In the genomic region with DNA sequence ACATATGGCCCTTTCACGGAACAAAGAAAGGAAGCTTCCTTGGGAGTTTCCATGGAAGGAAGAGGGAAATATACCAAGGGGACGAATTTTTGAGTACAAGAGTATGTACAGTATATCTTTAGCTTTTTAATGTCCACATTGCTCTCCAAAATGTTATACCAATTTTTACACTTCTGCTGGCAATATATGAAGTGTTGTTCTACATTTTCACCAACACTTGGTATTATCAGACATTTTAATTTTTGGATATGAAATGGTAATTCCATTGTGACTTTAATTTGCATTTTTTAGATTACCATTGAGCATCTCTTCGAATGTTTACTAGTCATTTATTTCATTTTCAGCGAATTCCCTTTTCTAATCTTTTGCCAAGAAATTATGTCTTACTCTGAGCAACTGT, we compare ENCODE assay signal across 19 cellular contexts. TPM values are rescaled to one million over a fixed set of nuclear protein-coding genes. Genes with fewer than 3 reads are reported as not detected.
A peak's percentile ranks its signal among the peaks of the same experiment; 100 is the strongest.
DNase-seq lines count a peak whose midpoint lies in the region; ATAC-seq, FAIRE-seq and TF ChIP-seq lines count a peak whose summit lies in the region.
"Had no signal": no experiment of that assay in that cellular context is flagged by ENCODE, and none has a peak within 500 bp of the region (broad histone marks: within the 10 kb centered on the region; RNA-seq: fewer than 3 reads in every experiment).

No MANE protein-coding gene starts in this region.

- H3K14ac ChIP-seq in IMR-90 (replicated peaks; ENCODE audit: low read depth, low read length) (no peak overlapping the region), mesenchymal stem cell (ENCODE audit: low read length in 2 of 2) (no peak overlapping the region)

- peaks cover 15% of the 10 kb centered on the region for H3K79me2 ChIP-seq in astrocyte (ENCODE audit: insufficient read depth, low read length)

- H3K79me1 ChIP-seq in IMR-90 (ENCODE audit: low read depth in 1 of 2, low read length in 2 of 2) (peaks cover 6 to 30% of the 10 kb centered on the region in 2 experiments; a peak in 3 of 4 replicates), mesenchymal stem cell (replicated peaks; ENCODE audit: low read length, poor library complexity, severe bottlenecking) (peaks cover 3% of the 10 kb centered on the region)

- no peaks in the 10 kb centered on the region for H3K36me3 ChIP-seq in IMR-90 (ENCODE audit: control insufficient read depth, insufficient read depth, low read length)
- H3K36me3 ChIP-seq in astrocyte (ENCODE audit: insufficient read depth, low read length): no peaks in the 10 kb centered on the region
- no peaks in the 10 kb centered on the region for H3K36me3 ChIP-seq in mesenchymal stem cell (ENCODE audit: control insufficient read depth in 1 of 2, insufficient read depth in 2 of 2, low read depth in 1 of 2, low read length in 2 of 2)
- H3K36me3 ChIP-seq in stomach smooth muscle (ENCODE audit: control insufficient read depth in 2 of 2, insufficient read depth in 2 of 2, low read length in 2 of 2): no peaks in the 10 kb centered on the region
- H3K36me3 ChIP-seq in naive thymus-derived CD4-positive, alpha-beta T cell (ENCODE audit: control insufficient read depth in 2 of 3, insufficient read depth in 3 of 3, low read length in 3 of 3): peaks cover 0 to 2% (median 0%) of the 10 kb centered on the region in 3 experiments
- H3K36me3 ChIP-seq: BLaER1, MG63 had no signal

- no peak overlapping the region for H2BK20ac ChIP-seq in IMR-90 (ENCODE audit: low read depth, low read length)

- H3K4ac ChIP-seq in IMR-90 (ENCODE audit: low read depth, low read length) (peak overlapping the region; percentile 55), mesenchymal stem cell (ENCODE audit: low read depth in 1 of 2, low read length in 2 of 2) (no peak overlapping the region)

- H3K4me3 ChIP-seq in IMR-90 (ENCODE audit: insufficient read depth, low read depth, low read length) (no peak overlapping the region), astrocyte (ENCODE audit: insufficient read depth, low read depth, low read length) (no peak overlapping the region), mesenchymal stem cell (ENCODE audit: insufficient read depth in 1 of 2, low read depth in 1 of 2, low read length in 2 of 2) (no peak overlapping the region), stomach smooth muscle (ENCODE audit: low read length in 2 of 2) (peak overlapping the region in 1 of 2 donors; percentile 18)
- H3K4me3 ChIP-seq in naive thymus-derived CD4-positive, alpha-beta T cell (ENCODE audit: low read length): no peak overlapping the region
- H3K4me3 ChIP-seq: BLaER1, MG63 had no signal

- TF ChIP-seq POLR2A in IMR-90 (IDR thresholded peaks at IDR 0.05; ENCODE audit: low read depth, low read length): no peak

- H3K18ac ChIP-seq in IMR-90 (ENCODE audit: low read depth, low read length) (no peak overlapping the region), mesenchymal stem cell (ENCODE audit: low read depth in 1 of 2, low read length in 2 of 2) (no peak overlapping the region)

- H3K4me3 Mint-ChIP-seq in astrocyte (ENCODE audit: unreplicated experiment) (no peak overlapping the region), CD14-positive monocyte (peak overlapping the region in 1 of 2 donors; percentile 26)
- no peak overlapping the region for H3K4me3 Mint-ChIP-seq in naive thymus-derived CD4-positive, alpha-beta T cell
- H3K4me3 Mint-ChIP-seq: CD8-positive, alpha-beta memory T cell had no signal

- no peak overlapping the region for H4K5ac ChIP-seq in IMR-90 (ENCODE audit: low read depth, low read length)

- H2AFZ ChIP-seq in IMR-90 (replicated peaks; ENCODE audit: low read length, poor library complexity) (no peak overlapping the region), astrocyte (ENCODE audit: low read depth, low read length) (no peak overlapping the region), mesenchymal stem cell (ENCODE audit: low read depth, low read length) (no peak overlapping the region)

- peaks cover 4% of the 10 kb centered on the region for H3K9me1 ChIP-seq in IMR-90 (ENCODE audit: insufficient read depth, low read length)

- intact Hi-C loops in IMR-90 (cut with micrococcal nuclease): no loop called here
- intact Hi-C loops in CD14-positive monocyte (cut with micrococcal nuclease): no loop called here
- intact Hi-C loops in naive thymus-derived CD4-positive, alpha-beta T cell (cut with micrococcal nuclease): no loop called here

- in situ Hi-C loops in IMR-90 (cut with MboI; ENCODE audit: low sequenced_read_pairs): no loop called here

- TF ChIP-seq RAD21 in IMR-90 (IDR thresholded peaks at IDR 0.05; ENCODE audit: low read length): no peak

- TF ChIP-seq CTCF in IMR-90 (conservative IDR thresholded peaks at IDR 0.05; ENCODE audit: low read depth, low read length) (no peak), astrocyte (IDR thresholded peaks at IDR 0.05; ENCODE audit: insufficient read depth, low read depth, low read length) (no peak), CD14-positive monocyte (IDR thresholded peaks at IDR 0.05) (no peak)

- H3K9me3 Mint-ChIP-seq in astrocyte (ENCODE audit: unreplicated experiment): no peaks in the 10 kb centered on the region
- peaks cover 0 to 3% (median 0%) of the 10 kb centered on the region in 7 donors for H3K9me3 Mint-ChIP-seq in CD14-positive monocyte
- H3K9me3 Mint-ChIP-seq in naive thymus-derived CD4-positive, alpha-beta T cell: no peaks in the 10 kb centered on the region
- H3K9me3 Mint-ChIP-seq: CD8-positive, alpha-beta memory T cell had no signal

- H2AK5ac ChIP-seq in IMR-90 (ENCODE audit: low read depth, low read length) (no peak overlapping the region), mesenchymal stem cell (ENCODE audit: low read length, severe bottlenecking) (no peak overlapping the region)

- BruUV-seq in IMR-90 (replicated peaks; lab: Mats Ljungman, UMichigan): no TSS peak

- peak overlapping the region; percentile 44; the same call in 1 of the 2 replicates for H3K27ac ChIP-seq in IMR-90 (ENCODE audit: insufficient read depth, low read length)
- peak overlapping the region; percentile 60 for H3K27ac ChIP-seq in astrocyte (ENCODE audit: low read depth, low read length)
- no peak overlapping the region for H3K27ac ChIP-seq in mesenchymal stem cell (ENCODE audit: low read length, poor library complexity, severe bottlenecking)
- peak overlapping the region; percentile 73 for H3K27ac ChIP-seq in stomach smooth muscle (ENCODE audit: low read length)
- no peak overlapping the region for H3K27ac ChIP-seq in naive thymus-derived CD4-positive, alpha-beta T cell (ENCODE audit: low read depth, low read length)
- H3K27ac ChIP-seq: BLaER1 had no signal

- no peak for FAIRE-seq in astrocyte (lab: Jason Lieb, UNC)
- FAIRE-seq: G401.6, RCC 7860 had no signal

- no peaks in the 10 kb centered on the region for H3K9me3 ChIP-seq in IMR-90 (ENCODE audit: control insufficient read depth, insufficient read depth, low read length)
- no peaks in the 10 kb centered on the region for H3K9me3 ChIP-seq in astrocyte (ENCODE audit: insufficient read depth, low read depth, low read length)
- H3K9me3 ChIP-seq in mesenchymal stem cell (ENCODE audit: control insufficient read depth, low read length): no peaks in the 10 kb centered on the region
- no peaks in the 10 kb centered on the region for H3K9me3 ChIP-seq in stomach smooth muscle (ENCODE audit: control insufficient read depth in 2 of 2, low read length in 2 of 2)
- no peaks in the 10 kb centered on the region for H3K9me3 ChIP-seq in naive thymus-derived CD4-positive, alpha-beta T cell (ENCODE audit: control insufficient read depth in 2 of 3, low read length in 3 of 3)
- H3K9me3 ChIP-seq: BLaER1, MG63 had no signal

- no CpG with 5 or more reads among the region's 4 CpGs for WGBS in IMR-90 (ENCODE audit: extremely low coverage in 2 of 2, insufficient read length in 1 of 2), 2 experiments
- 100% methylated on average over 3 of the region's 4 CpGs for WGBS in mesenchymal stem cell

- POLR2A ChIA-PET in IMR-90 (lab: Charles Lee; ENCODE audit: unreplicated experiment): no interaction called here
- POLR2A ChIA-PET in naive thymus-derived CD4-positive, alpha-beta T cell (lab: Charles Lee): no interaction called here

- H4K20me1 ChIP-seq in IMR-90 (ENCODE audit: insufficient read depth, low read length) (no peaks in the 10 kb centered on the region), astrocyte (ENCODE audit: insufficient read depth, low read length) (no peaks in the 10 kb centered on the region)
- H4K20me1 ChIP-seq: BLaER1 had no signal

- H4K8ac ChIP-seq in IMR-90 (ENCODE audit: low read depth in 2 of 2, low read length in 2 of 2): peak overlapping the region in 1 of 2 experiments; percentile 1; a peak in 1 of 4 replicates
- H4K8ac ChIP-seq in mesenchymal stem cell (ENCODE audit: low read length): no peak overlapping the region

- H3K4me1 ChIP-seq in IMR-90 (ENCODE audit: control insufficient read depth, insufficient read depth, low read length) (peaks cover 5% of the 10 kb centered on the region), astrocyte (ENCODE audit: insufficient read depth, low read length) (peaks cover 21% of the 10 kb centered on the region), mesenchymal stem cell (ENCODE audit: control insufficient read depth, insufficient read depth, low read depth, low read length) (no peaks in the 10 kb centered on the region), stomach smooth muscle (ENCODE audit: control insufficient read depth, insufficient read depth, low read length) (peaks cover 12% of the 10 kb centered on the region)
- no peaks in the 10 kb centered on the region for H3K4me1 ChIP-seq in naive thymus-derived CD4-positive, alpha-beta T cell (ENCODE audit: control insufficient read depth in 2 of 2, insufficient read depth in 2 of 2, low read length in 2 of 2)

- no peak overlapping the region for H2BK12ac ChIP-seq in mesenchymal stem cell (ENCODE audit: low read length in 2 of 2)

- H3K27ac Mint-ChIP-seq in astrocyte (ENCODE audit: unreplicated experiment) (no peak overlapping the region), CD14-positive monocyte (no peak overlapping the region)
- H3K27ac Mint-ChIP-seq in naive thymus-derived CD4-positive, alpha-beta T cell: no peak overlapping the region
- H3K27ac Mint-ChIP-seq: CD8-positive, alpha-beta memory T cell had no signal

- no peak overlapping the region for H2BK5ac ChIP-seq in IMR-90 (ENCODE audit: low read depth, low read length, poor library complexity, severe bottlenecking)
- H2BK5ac ChIP-seq in mesenchymal stem cell (ENCODE audit: low read depth, low read length, poor library complexity, severe bottlenecking): no peak overlapping the region

- H4K91ac ChIP-seq in IMR-90 (ENCODE audit: insufficient read depth, low read depth, low read length): no peak overlapping the region
- H4K91ac ChIP-seq in mesenchymal stem cell (ENCODE audit: low read length): no peak overlapping the region

- H3K36me3 Mint-ChIP-seq in astrocyte (ENCODE audit: low read depth, unreplicated experiment): no peaks in the 10 kb centered on the region
- no peaks in the 10 kb centered on the region for H3K36me3 Mint-ChIP-seq in CD14-positive monocyte
- peaks cover 0 to 2% (median 0%) of the 10 kb centered on the region in 5 donors for H3K36me3 Mint-ChIP-seq in naive thymus-derived CD4-positive, alpha-beta T cell

- no peak overlapping the region for H2AK9ac ChIP-seq in IMR-90 (replicated peaks; ENCODE audit: low read depth, low read length, poor library complexity)

- DNase-seq in IMR-90 (no peak), astrocyte (ENCODE audit: low read depth) (no peak), mesenchymal stem cell (no peak), CD14-positive monocyte (ENCODE audit: low spot score) (no peak), SW480 (ENCODE audit: low spot score) (no peak)
- DNase-seq in naive thymus-derived CD4-positive, alpha-beta T cell: no peak
- DNase-seq: CD8-positive, alpha-beta memory T cell; DND-41; GOT3; NCI-H1092; NCI-H146; NCI-H2081; NCI-H510A treated with DMSO at 0.1 percent for 48 hours; SHP77 had no signal

- no peak overlapping the region for H3K56ac ChIP-seq in IMR-90 (ENCODE audit: extremely low read depth, insufficient read depth, low read length)

- H3K27me3 ChIP-seq in IMR-90 (ENCODE audit: control insufficient read depth, insufficient read depth, low read length) (no peaks in the 10 kb centered on the region), astrocyte (ENCODE audit: insufficient read depth, low read length) (no peaks in the 10 kb centered on the region), mesenchymal stem cell (ENCODE audit: control insufficient read depth in 1 of 2, insufficient read depth in 1 of 2, low read length in 2 of 2) (no peaks in the 10 kb centered on the region), stomach smooth muscle (ENCODE audit: control insufficient read depth in 1 of 2, insufficient read depth in 2 of 2, low read length in 2 of 2) (no peaks in the 10 kb centered on the region)
- H3K27me3 ChIP-seq in naive thymus-derived CD4-positive, alpha-beta T cell (ENCODE audit: control insufficient read depth in 2 of 2, insufficient read depth in 2 of 2, low read length in 2 of 2): no peaks in the 10 kb centered on the region
- H3K27me3 ChIP-seq: BLaER1, MG63 had no signal

- H3K4me1 Mint-ChIP-seq in astrocyte (ENCODE audit: low read depth, unreplicated experiment): peaks cover 8% of the 10 kb centered on the region
- peaks cover 20% of the 10 kb centered on the region for H3K4me1 Mint-ChIP-seq in CD14-positive monocyte
- H3K4me1 Mint-ChIP-seq in naive thymus-derived CD4-positive, alpha-beta T cell: peaks cover 2 to 16% (median 12%) of the 10 kb centered on the region in 7 donors

- H3K23ac ChIP-seq in IMR-90 (ENCODE audit: low read depth, low read length) (no peak overlapping the region), mesenchymal stem cell (ENCODE audit: low read length in 2 of 2) (no peak overlapping the region)

- dilution Hi-C loops in IMR-90 (cut with HindIII; ENCODE audit: low sequenced_read_pairs, unreplicated experiment): no loop called here

- H2BK15ac ChIP-seq in IMR-90 (ENCODE audit: low read depth, low read length) (no peak overlapping the region), mesenchymal stem cell (ENCODE audit: low read depth, poor library complexity, severe bottlenecking) (no peak overlapping the region)

- H3K9ac ChIP-seq in IMR-90 (ENCODE audit: low read depth, low read length) (no peak overlapping the region), astrocyte (ENCODE audit: low read length) (peak overlapping the region; percentile 38), mesenchymal stem cell (ENCODE audit: low read length) (peak overlapping the region; percentile 20), stomach smooth muscle (ENCODE audit: low read length in 2 of 2) (no peak overlapping the region)
- H3K9ac ChIP-seq: BLaER1 had no signal

- no peaks in the 10 kb centered on the region for H3K27me3 Mint-ChIP-seq in astrocyte (ENCODE audit: low read depth, unreplicated experiment)
- peaks cover 2 to 5% (median 5%) of the 10 kb centered on the region in 3 donors for H3K27me3 Mint-ChIP-seq in CD14-positive monocyte (ENCODE audit: low read depth in 3 of 3)
- peaks cover 0 to 17% (median 0%) of the 10 kb centered on the region in 5 donors for H3K27me3 Mint-ChIP-seq in naive thymus-derived CD4-positive, alpha-beta T cell
- H3K27me3 Mint-ChIP-seq: CD8-positive, alpha-beta memory T cell had no signal

- no peak for ATAC-seq in IMR-90 (ENCODE audit: low read depth)
- ATAC-seq in naive thymus-derived CD4-positive, alpha-beta T cell: no peak

- H3K4me2 ChIP-seq in IMR-90 (ENCODE audit: low read depth, low read length) (no peak overlapping the region), astrocyte (ENCODE audit: low read length) (peak overlapping the region; percentile 73), mesenchymal stem cell (ENCODE audit: low read length, poor library complexity, severe bottlenecking) (no peak overlapping the region)
- H3K4me2 ChIP-seq: BLaER1 had no signal

- CTCF ChIA-PET in IMR-90 (lab: Yijun Ruan, JAX): interaction anchor here (1.1 kb wide), 1 partner anchor 125 kb away, joined by 3 read pairs; no protein-coding TSS in a partner anchor
- CTCF ChIA-PET in naive thymus-derived CD4-positive, alpha-beta T cell (lab: Charles Lee): interaction anchor here (0.6 to 0.8 kb wide), 2 partner anchors 101 to 125 kb away, joined by 3 read pairs; no protein-coding TSS in a partner anchor

- H2BK120ac ChIP-seq in IMR-90 (ENCODE audit: low read depth, low read length) (peak overlapping the region; percentile 0; the same call in 1 of the 2 replicates), mesenchymal stem cell (ENCODE audit: low read depth, low read length) (no peak overlapping the region)

RNA-seq across cellular contexts. Expression of a gene that starts 5.5 kb away (rescaled TPM):
- 32.4 and 41.1 TPM in 2 replicates for total RNA-seq in IMR-90 (2012; rRNA removed)
- 28.1 and 33.3 TPM in 2 replicates for polyA plus RNA-seq in IMR-90 (2012; rRNA removed)
- polyA plus RNA-seq in IMR-90 (2012; cell fraction: cytosol; rRNA removed): 6.4 and 13.7 TPM in 2 replicates
- 10.6 and 86.9 TPM in 2 replicates for polyA plus RNA-seq in IMR-90 (2012; cell fraction: nucleus; rRNA removed; ENCODE audit: low replicate concordance)
- 33.8 and 34.0 TPM in 2 replicates for total RNA-seq in astrocyte
- polyA plus RNA-seq in mesenchymal stem cell (2013, experiment 1 of 2): 23.9 TPM
- 24.6 TPM for polyA plus RNA-seq in mesenchymal stem cell (2013, experiment 2 of 2)
- 10 to 100 TPM; 36.8 to 41.9 TPM for polyA plus RNA-seq in CD14-positive monocyte
- total RNA-seq in naive thymus-derived CD4-positive, alpha-beta T cell: 10 to 100 TPM; 20.3 to 37.7 (median 29.3) TPM
- polyA plus RNA-seq in naive thymus-derived CD4-positive, alpha-beta T cell: 10 to 100 TPM; 24.0 to 25.6 TPM

RNA-seq across cellular contexts. Expression of a gene that starts 51.6 kb away (rescaled TPM):
- total RNA-seq in IMR-90 (2012; rRNA removed): 18.1 and 18.6 TPM in 2 replicates
- polyA plus RNA-seq in IMR-90 (2012; rRNA removed): 6.9 and 7.5 TPM in 2 replicates
- 1.9 and 5.8 TPM in 2 replicates for polyA plus RNA-seq in IMR-90 (2012; cell fraction: cytosol; rRNA removed)
- 2.8 and 4.6 TPM in 2 replicates for polyA plus RNA-seq in IMR-90 (2012; cell fraction: nucleus; rRNA removed; ENCODE audit: low replicate concordance)
- 31.9 and 33.1 TPM in 2 replicates for total RNA-seq in astrocyte
- polyA plus RNA-seq in mesenchymal stem cell (2013, experiment 1 of 2): 6.9 TPM
- polyA plus RNA-seq in mesenchymal stem cell (2013, experiment 2 of 2): 7.2 TPM
- not detected for polyA plus RNA-seq in CD14-positive monocyte
- 10 to 100 TPM in 2 of 5 experiments, 1 to 10 TPM in 3; 4.6 to 12.8 (median 9.7) TPM for total RNA-seq in naive thymus-derived CD4-positive, alpha-beta T cell
- polyA plus RNA-seq in naive thymus-derived CD4-positive, alpha-beta T cell: under 1 TPM; 0.52 to 0.90 TPM

Comparison
In these comparisons a context has a peak if more than half of its experiments do, and no peak if none do; other contexts are left out.
1. H3K27ac ChIP-seq: peak in IMR-90 (single experiment), astrocyte (single experiment) and stomach smooth muscle (single experiment); none in mesenchymal stem cell (single experiment) and naive thymus-derived CD4-positive, alpha-beta T cell (single experiment).
2. H3K9ac ChIP-seq: peak in astrocyte (single experiment) and mesenchymal stem cell (single experiment); none in IMR-90 (single experiment) and stomach smooth muscle (0 of 2).